In the genomic region with DNA sequence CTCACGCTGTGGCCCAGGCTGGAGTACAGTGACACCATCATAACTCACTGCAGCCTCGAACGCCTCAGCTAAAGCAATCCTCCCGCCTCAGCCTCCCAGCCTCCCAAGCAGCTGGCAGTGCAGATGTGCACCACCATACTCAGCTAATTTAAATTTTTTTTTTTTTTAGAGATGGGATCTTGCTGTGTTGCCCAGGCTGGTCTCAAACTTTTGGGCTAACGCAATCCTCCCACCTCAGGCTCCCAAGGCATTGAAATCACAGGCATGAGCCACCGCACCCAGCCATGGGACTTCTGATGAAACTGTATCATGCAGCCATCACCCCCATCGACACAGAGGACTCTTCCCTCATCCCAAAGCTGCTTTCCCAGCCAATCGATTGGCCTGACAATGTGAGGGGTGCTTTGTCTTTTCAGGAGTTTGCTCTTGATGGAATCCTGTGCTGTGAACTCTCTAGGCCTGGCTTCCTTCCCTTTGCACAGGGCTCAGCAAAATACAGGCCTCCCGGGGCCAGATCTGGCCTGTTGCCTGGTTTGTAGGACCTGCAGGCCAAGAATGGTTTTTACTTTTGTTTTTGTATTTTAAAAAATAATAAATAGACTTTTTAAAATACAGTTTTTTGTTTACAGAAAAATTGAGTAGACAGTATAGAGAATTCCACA, we compare ENCODE assay signal across 14 cellular contexts. TPM values are rescaled to one million over a fixed set of nuclear protein-coding genes. Genes with fewer than 3 reads are reported as not detected.
DNase-seq lines count a peak whose midpoint lies in the region; ATAC-seq and TF ChIP-seq lines count a peak whose summit lies in the region.
"Had no signal": no experiment of that assay in that cellular context is flagged by ENCODE, and none has a peak within 500 bp of the region (broad histone marks: within the 10 kb centered on the region; RNA-seq: fewer than 3 reads in every experiment).

No MANE protein-coding gene starts in this region.

- TF ChIP-seq POLR2A in ovary (IDR thresholded peaks at IDR 0.05), result no peak

- CTCF ChIA-PET in GM10248 (lab: Yijun Ruan, JAX), result no interaction called here

- H3K4me3 ChIP-seq in AG10803 (ENCODE audit: low read length), result no peak overlapping the region
- H3K4me3 ChIP-seq in fibroblast of lung (replicated peaks in 1 of 4; ENCODE audit: control extremely low read depth in 1 of 4, insufficient read depth in 1 of 4, low read depth in 3 of 4, low read length in 4 of 4), result no peak overlapping the region
- H3K4me3 ChIP-seq in ovary, result no peak overlapping the region

- no peaks in the 10 kb centered on the region for H3K79me2 ChIP-seq in fibroblast of lung (ENCODE audit: control insufficient read depth, insufficient read depth, low read length)

- H3K4me1 Mint-ChIP-seq in stimulated activated effector memory CD8-positive, alpha-beta T cell treated with anti-CD3 and anti-CD28 coated beads, Interleukin-12 subunit alpha, Interleukin-12 subunit beta, amount 100 ng/mL, for 72 hours, result no peaks in the 10 kb centered on the region

- H3K36me3 ChIP-seq in fibroblast of lung (ENCODE audit: control insufficient read depth, insufficient read depth, low read length) (no peaks in the 10 kb centered on the region), ovary (no peaks in the 10 kb centered on the region)

- POLR2A ChIA-PET in GM10248 (lab: Yijun Ruan, JAX), result no interaction called here

- no peaks in the 10 kb centered on the region for H4K20me1 ChIP-seq in fibroblast of lung (ENCODE audit: control insufficient read depth, extremely low read depth, insufficient read depth, low read length)

- no peak overlapping the region for H3K9ac ChIP-seq in fibroblast of lung (ENCODE audit: insufficient read depth, low read length)

- TF ChIP-seq CTCF in AG10803 (conservative IDR thresholded peaks at IDR 0.05; ENCODE audit: low read length), result no peak
- no peak for TF ChIP-seq CTCF in fibroblast of lung (conservative IDR thresholded peaks at IDR 0.05 in 1 of 2, IDR thresholded peaks at IDR 0.05 in 1 of 2; ENCODE audit: low read depth in 1 of 2, low read length in 2 of 2)
- TF ChIP-seq CTCF in ovary (IDR thresholded peaks at IDR 0.05), result no peak
- TF ChIP-seq CTCF in GM10248 (IDR thresholded peaks at IDR 0.05; ENCODE audit: control extremely low read depth, extremely low read depth, low read depth, missing control alignments), result no peak

- no peaks in the 10 kb centered on the region for H3K9me3 Mint-ChIP-seq in stimulated activated effector memory CD8-positive, alpha-beta T cell treated with anti-CD3 and anti-CD28 coated beads, Interleukin-12 subunit alpha, Interleukin-12 subunit beta, amount 100 ng/mL, for 72 hours
- H3K9me3 Mint-ChIP-seq: activated T-helper 2 cell treated with anti-CD3 and anti-CD28 coated beads, Interferon-gamma antibody, Interleukin-2, Interleukin-4, amounts not matched to agents 10 μg/mL and 5 μg/mL and 100 μg/mL, durations not matched to agents 14 hours and 24 hours and 36 hours; HFFc6; neural crest cell had no signal

- H3K27me3 ChIP-seq in fibroblast of lung (ENCODE audit: control insufficient read depth, insufficient read depth, low read length) (no peaks in the 10 kb centered on the region), ovary (no peaks in the 10 kb centered on the region)

- H3K4me3 Mint-ChIP-seq in stimulated activated effector memory CD8-positive, alpha-beta T cell treated with anti-CD3 and anti-CD28 coated beads, Interleukin-12 subunit alpha, Interleukin-12 subunit beta, amount 100 ng/mL, for 72 hours, result no peak overlapping the region
- H3K4me3 Mint-ChIP-seq: CD4-positive, CD25-positive, alpha-beta regulatory T cell; HFFc6 had no signal

- intact Hi-C loops in ovary (cut with DNase I), result no loop called here

- H2AFZ ChIP-seq in fibroblast of lung (ENCODE audit: low read length), result no peak overlapping the region

- no peak for TF ChIP-seq EP300 in ovary (IDR thresholded peaks at IDR 0.05)

- H3K36me3 Mint-ChIP-seq in stimulated activated effector memory CD8-positive, alpha-beta T cell treated with anti-CD3 and anti-CD28 coated beads, Interleukin-12 subunit alpha, Interleukin-12 subunit beta, amount 100 ng/mL, for 72 hours, result no peaks in the 10 kb centered on the region
- H3K36me3 Mint-ChIP-seq: CD4-positive, CD25-positive, alpha-beta regulatory T cell had no signal

- H3K27ac Mint-ChIP-seq in stimulated activated effector memory CD8-positive, alpha-beta T cell treated with anti-CD3 and anti-CD28 coated beads, Interleukin-12 subunit alpha, Interleukin-12 subunit beta, amount 100 ng/mL, for 72 hours, result no peak overlapping the region
- H3K27ac Mint-ChIP-seq: activated T-helper 2 cell treated with anti-CD3 and anti-CD28 coated beads, Interferon-gamma antibody, Interleukin-2, Interleukin-4, amounts not matched to agents 10 μg/mL and 5 μg/mL and 100 μg/mL, durations not matched to agents 14 hours and 24 hours and 36 hours had no signal

- H3K4me1 ChIP-seq in fibroblast of lung (ENCODE audit: control insufficient read depth, extremely low read depth, insufficient read depth, low read length) (peaks cover 4% of the 10 kb centered on the region), ovary (ENCODE audit: insufficient read depth) (peaks cover 20% of the 10 kb centered on the region)

- H3K4me2 ChIP-seq in fibroblast of lung (ENCODE audit: extremely low read depth, insufficient read depth, low read length), result no peak overlapping the region

- no peak for ATAC-seq in stimulated activated effector memory CD8-positive, alpha-beta T cell treated with anti-CD3 and anti-CD28 coated beads, Interleukin-12 subunit alpha, Interleukin-12 subunit beta, amount 100 ng/mL, for 72 hours

- H3K9me3 ChIP-seq in fibroblast of lung (ENCODE audit: control insufficient read depth, insufficient read depth, low read depth, low read length) (no peaks in the 10 kb centered on the region), ovary (no peaks in the 10 kb centered on the region)

- DNase-seq in AG10803 (ENCODE audit: low read depth) (peak; percentile 53), RPMI8226 (peak; percentile 23), fibroblast of lung (ENCODE audit: low read depth in 2 of 2) (peak; percentile 47 to 78), ovary (peak; percentile 69 to 86 (median 77)), COLO668 (lab: John Stamatoyannopoulos, UW; ENCODE audit: unreplicated experiment) (no peak), GM10248 (ENCODE audit: extremely low spot score) (no peak)
- no peak for DNase-seq in activated CD4-positive, alpha-beta T cell treated with anti-CD3 and anti-CD28 coated beads, Interleukin-2, amount 50 U/mL, for 4 hours
- no peak for DNase-seq in stimulated activated effector memory CD8-positive, alpha-beta T cell treated with anti-CD3 and anti-CD28 coated beads, Interleukin-12 subunit alpha, Interleukin-12 subunit beta, amount 100 ng/mL, for 72 hours (ENCODE audit: low spot score in 2 of 2)
- DNase-seq: CD4-positive, CD25-positive, alpha-beta regulatory T cell; NCI-H510A; T-helper 9 cell had no signal

- 60 to 64% (median 63%) methylated on average over 9 of the region's 9 CpGs for WGBS in ovary, 3 donors

- H3K27ac ChIP-seq in fibroblast of lung (ENCODE audit: insufficient read depth, low read length) (no peak overlapping the region), ovary (no peak overlapping the region)

RNA-seq across cellular contexts. Expression of a gene that starts 59.6 kb away (rescaled TPM):
- total RNA-seq in fibroblast of lung, result 13.1 and 17.2 TPM in 2 replicates
- 6.1 and 7.2 TPM in 2 replicates for polyA plus RNA-seq in fibroblast of lung
- 49.7 and 79.6 TPM in 2 replicates for polyA plus RNA-seq in fibroblast of lung (2012)
- 29.1 and 47.4 TPM in 2 replicates for polyA minus RNA-seq in fibroblast of lung (ENCODE audit: low replicate concordance)
- total RNA-seq in ovary, result 100 to 1,000 TPM in 6 of 7 donors, 10 to 100 TPM in 1; 89.5 to 376 (median 270) TPM
- polyA plus RNA-seq in ovary, result 100 to 1,000 TPM in 1 of 2 donors, 10 to 100 TPM in 1; 18.2 to 107 TPM

Comparison
In these comparisons a context has a peak if more than half of its experiments do, and no peak if none do; other contexts are left out.
1. DNase-seq: peak in AG10803 (single experiment), RPMI8226 (single experiment), fibroblast of lung (2 of 2) and ovary (5 of 5); none in activated CD4-positive, alpha-beta T cell treated with anti-CD3 and anti-CD28 coated beads, Interleukin-2, amount 50 U/mL, for 4 hours (0 of 2), stimulated activated effector memory CD8-positive, alpha-beta T cell treated with anti-CD3 and anti-CD28 coated beads, Interleukin-12 subunit alpha, Interleukin-12 subunit beta, amount 100 ng/mL, for 72 hours (0 of 2), COLO668 (single experiment) and GM10248 (single experiment).